ENCODE assay signal across 21 cellular contexts in the genomic region with DNA sequence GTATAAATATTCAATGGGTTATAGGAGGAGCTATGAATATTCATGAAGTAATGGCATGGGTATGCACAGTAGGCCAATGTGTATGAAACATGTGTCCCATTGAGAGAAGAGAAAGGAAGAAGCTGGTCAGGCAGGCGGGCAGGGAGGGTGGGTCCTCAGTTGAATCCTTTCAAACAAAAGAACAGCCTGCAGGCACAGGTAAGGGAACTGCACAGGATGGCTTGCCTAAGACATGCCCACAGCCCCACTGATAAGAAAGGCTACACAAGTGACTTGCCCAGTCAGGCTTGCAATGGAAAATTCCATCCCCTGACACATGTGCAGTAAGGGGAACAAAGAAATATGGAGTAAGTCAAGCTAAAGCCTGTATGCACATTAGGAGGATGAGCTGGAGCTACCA.
DNase-seq lines count a peak whose midpoint lies in the region; ATAC-seq and TF ChIP-seq lines count a peak whose summit lies in the region.
"Had no signal": no experiment of that assay in that cellular context is flagged by ENCODE, and none has a peak within 500 bp of the region (broad histone marks: within the 10 kb centered on the region; RNA-seq: fewer than 3 reads in every experiment).

No MANE protein-coding gene starts in this region.

- no peak overlapping the region for H2AK5ac ChIP-seq in trophoblast cell (ENCODE audit: low read length)

- ATAC-seq in activated CD8-positive, alpha-beta T cell treated with anti-CD3 and anti-CD28 coated beads, Interleukin-2, amount 10 ng/mL, durations not matched to agents 7 days and 5 days = no peak
- no peak for ATAC-seq in activated CD8-positive, alpha-beta T cell treated with anti-CD3 and anti-CD28 coated beads for 36 hours
- ATAC-seq in HG02852 (IDR thresholded peaks at IDR 0.05; ENCODE audit: unreplicated experiment) = no peak

- no peaks in the 10 kb centered on the region for H3K27me3 Mint-ChIP-seq in activated CD8-positive, alpha-beta T cell treated with anti-CD3 and anti-CD28 coated beads, Interleukin-2, amount 10 ng/mL, durations not matched to agents 7 days and 5 days (ENCODE audit: low read depth)
- H3K27me3 Mint-ChIP-seq in activated CD8-positive, alpha-beta T cell treated with anti-CD3 and anti-CD28 coated beads for 36 hours = no peaks in the 10 kb centered on the region

- no peak overlapping the region for H2BK5ac ChIP-seq in trophoblast cell (ENCODE audit: low read depth, low read length, poor library complexity)

- H3K4me1 ChIP-seq in trophoblast cell (ENCODE audit: control insufficient read depth in 1 of 2, insufficient read depth in 2 of 2, low read length in 2 of 2) = peaks cover 0 to 3% of the 10 kb centered on the region in 2 experiments

- TF ChIP-seq CTCF in activated CD8-positive, alpha-beta T cell treated with anti-CD3 and anti-CD28 coated beads for 36 hours (IDR thresholded peaks at IDR 0.05) = no peak
- TF ChIP-seq CTCF in epithelial cell of esophagus (IDR thresholded peaks at IDR 0.05; ENCODE audit: insufficient read depth, low read depth, low read length, missing control alignments) = no peak

- H3K36me3 Mint-ChIP-seq in activated CD8-positive, alpha-beta T cell treated with anti-CD3 and anti-CD28 coated beads, Interleukin-2, amount 10 ng/mL, durations not matched to agents 7 days and 5 days (ENCODE audit: low read depth) = no peaks in the 10 kb centered on the region
- H3K36me3 Mint-ChIP-seq in activated CD8-positive, alpha-beta T cell treated with anti-CD3 and anti-CD28 coated beads for 36 hours (ENCODE audit: low read depth) = peaks cover 1% of the 10 kb centered on the region

- H3K4me3 ChIP-seq in epithelial cell of esophagus (ENCODE audit: low read length) (no peak overlapping the region), trophoblast cell (ENCODE audit: low read depth, low read length) (no peak overlapping the region)
- H3K4me3 ChIP-seq: GM23248 had no signal

- H2AFZ ChIP-seq in trophoblast cell (ENCODE audit: insufficient read depth, low read length, poor library complexity) = no peak overlapping the region
- H2AFZ ChIP-seq: GM23248 had no signal

- no peak overlapping the region for H2BK120ac ChIP-seq in trophoblast cell (ENCODE audit: insufficient read depth, low read length, poor library complexity)

- POLR2A ChIA-PET in activated CD8-positive, alpha-beta T cell treated with anti-CD3 and anti-CD28 coated beads, Interleukin-2, amount 10 ng/mL, durations not matched to agents 7 days and 5 days (lab: Charles Lee) = no interaction called here
- POLR2A ChIA-PET in activated CD8-positive, alpha-beta T cell treated with anti-CD3 and anti-CD28 coated beads for 36 hours (lab: Charles Lee) = no interaction called here

- H4K91ac ChIP-seq in trophoblast cell (ENCODE audit: low read depth, low read length) = no peak overlapping the region

- no peaks in the 10 kb centered on the region for H3K27me3 ChIP-seq in trophoblast cell (ENCODE audit: insufficient read depth, low read length)

- intact Hi-C loops in activated CD8-positive, alpha-beta T cell treated with anti-CD3 and anti-CD28 coated beads for 36 hours (cut with micrococcal nuclease) = no loop called here

- H3K27ac ChIP-seq in trophoblast cell (ENCODE audit: low read depth, low read length) = no peak overlapping the region
- H3K27ac ChIP-seq: GM23248 had no signal

- no peak overlapping the region for H4K8ac ChIP-seq in trophoblast cell (ENCODE audit: low read depth, low read length)

- DNase-seq in activated CD8-positive, alpha-beta T cell treated with anti-CD3 and anti-CD28 coated beads, Interleukin-2, amount 10 ng/mL, durations not matched to agents 7 days and 5 days = no peak
- DNase-seq in activated CD8-positive, alpha-beta T cell treated with anti-CD3 and anti-CD28 coated beads for 36 hours = no peak
- DNase-seq in NCI-H69 (lab: John Stamatoyannopoulos, UW) (peak; percentile 7), epithelial cell of esophagus (ENCODE audit: low read depth) (peak; percentile 75), trophoblast cell (peak; percentile 4 to 33), cerebellum (ENCODE audit: low spot score) (no peak), kidney glomerular epithelial cell (lab: John Stamatoyannopoulos, UW) (no peak)
- DNase-seq: Calu3, GM23248, H7, HFFc6, IMR-90, KG1, NCI-H1105, NCI-H146, NCI-H1930, NCI-H2107, NCI-H524, Right ventricle myocardium superior, RPMI8226 had no signal

- no peaks in the 10 kb centered on the region for H3K79me1 ChIP-seq in trophoblast cell (ENCODE audit: low read length)

- H3K18ac ChIP-seq in trophoblast cell (ENCODE audit: low read length) = no peak overlapping the region

- no peak overlapping the region for H3K4me3 Mint-ChIP-seq in activated CD8-positive, alpha-beta T cell treated with anti-CD3 and anti-CD28 coated beads, Interleukin-2, amount 10 ng/mL, durations not matched to agents 7 days and 5 days
- no peak overlapping the region for H3K4me3 Mint-ChIP-seq in activated CD8-positive, alpha-beta T cell treated with anti-CD3 and anti-CD28 coated beads for 36 hours
- H3K4me3 Mint-ChIP-seq: HFFc6 had no signal

- WGBS in trophoblast cell (ENCODE audit: extremely low coverage, insufficient coverage, insufficient read length) = no CpG with 5 or more reads among the region's 1 CpG

- no peak overlapping the region for H3K9ac ChIP-seq in trophoblast cell (ENCODE audit: low read length)
- H3K9ac ChIP-seq: GM23248 had no signal

- H3K4ac ChIP-seq in trophoblast cell (ENCODE audit: low read depth, low read length) = no peak overlapping the region

- H2BK12ac ChIP-seq in trophoblast cell (ENCODE audit: low read length) = no peak overlapping the region

- H3K9me3 ChIP-seq in trophoblast cell (ENCODE audit: insufficient read depth, low read depth, low read length) = no peaks in the 10 kb centered on the region

- H3K79me2 ChIP-seq in trophoblast cell (ENCODE audit: control insufficient read depth, insufficient read depth, low read length, poor library complexity) = no peaks in the 10 kb centered on the region

- peaks cover under 1% of the 10 kb centered on the region for H3K9me3 Mint-ChIP-seq in activated CD8-positive, alpha-beta T cell treated with anti-CD3 and anti-CD28 coated beads, Interleukin-2, amount 10 ng/mL, durations not matched to agents 7 days and 5 days (ENCODE audit: insufficient read depth)
- H3K9me3 Mint-ChIP-seq in activated CD8-positive, alpha-beta T cell treated with anti-CD3 and anti-CD28 coated beads for 36 hours = peaks cover 2% of the 10 kb centered on the region
- H3K9me3 Mint-ChIP-seq: HFFc6 had no signal

- H3K36me3 ChIP-seq in trophoblast cell (ENCODE audit: control insufficient read depth in 1 of 2, insufficient read depth in 2 of 2, low read length in 2 of 2) = no peaks in the 10 kb centered on the region

- H3K27ac Mint-ChIP-seq in activated CD8-positive, alpha-beta T cell treated with anti-CD3 and anti-CD28 coated beads, Interleukin-2, amount 10 ng/mL, durations not matched to agents 7 days and 5 days = peak overlapping the region; percentile 14
- H3K27ac Mint-ChIP-seq in activated CD8-positive, alpha-beta T cell treated with anti-CD3 and anti-CD28 coated beads for 36 hours = no peak overlapping the region
- H3K27ac Mint-ChIP-seq: HFFc6 had no signal

- H3K14ac ChIP-seq in trophoblast cell (ENCODE audit: low read length) = no peak overlapping the region

- H4K12ac ChIP-seq in trophoblast cell (ENCODE audit: low read depth, low read length) = no peak overlapping the region

- no peak overlapping the region for H3K4me2 ChIP-seq in trophoblast cell (ENCODE audit: low read length)

- H3K4me1 Mint-ChIP-seq in activated CD8-positive, alpha-beta T cell treated with anti-CD3 and anti-CD28 coated beads, Interleukin-2, amount 10 ng/mL, durations not matched to agents 7 days and 5 days (ENCODE audit: low read depth) = peaks cover 6% of the 10 kb centered on the region
- no peaks in the 10 kb centered on the region for H3K4me1 Mint-ChIP-seq in activated CD8-positive, alpha-beta T cell treated with anti-CD3 and anti-CD28 coated beads for 36 hours (ENCODE audit: low read depth)

- CTCF ChIA-PET in activated CD8-positive, alpha-beta T cell treated with anti-CD3 and anti-CD28 coated beads, Interleukin-2, amount 10 ng/mL, durations not matched to agents 7 days and 5 days (lab: Charles Lee) = no interaction called here
- CTCF ChIA-PET in activated CD8-positive, alpha-beta T cell treated with anti-CD3 and anti-CD28 coated beads for 36 hours (lab: Charles Lee) = no interaction called here

- H3K23ac ChIP-seq in trophoblast cell (ENCODE audit: low read length) = no peak overlapping the region

Comparison
In these comparisons a context has a peak if more than half of its experiments do, and no peak if none do; other contexts are left out.
1. DNase-seq: peak in NCI-H69 (single experiment), epithelial cell of esophagus (single experiment) and trophoblast cell (2 of 2); none in activated CD8-positive, alpha-beta T cell treated with anti-CD3 and anti-CD28 coated beads, Interleukin-2, amount 10 ng/mL, durations not matched to agents 7 days and 5 days (single experiment), activated CD8-positive, alpha-beta T cell treated with anti-CD3 and anti-CD28 coated beads for 36 hours (single experiment), cerebellum (single experiment) and kidney glomerular epithelial cell (single experiment).